In genomic region chr1:192768463-192768862, GRCh38 we compare ENCODE assay signal across 26 cellular contexts.
"Had no signal": no experiment of that assay in that cellular context is flagged by ENCODE, and none has a peak within 500 bp of the region (broad histone marks: within the 10 kb centered on the region; RNA-seq: fewer than 3 reads in every experiment).

No MANE protein-coding gene starts in this region.

- H3K36me3 Mint-ChIP-seq: immature natural killer cell; memory B cell; naive thymus-derived CD4-positive, alpha-beta T cell; natural killer cell treated with Interleukin-12 subunit alpha and Interleukin-12 subunit beta and Interleukin-15 and Interleukin-18, amount 100 ng/mL, for 72 hours; stimulated activated memory B cell treated with anti-CD40 and anti-IgM and Interleukin-4, amounts not matched to agents 10 μg/mL and 1 μg/mL and 100 μg/mL, for 72 hours had no signal

- H3K27ac Mint-ChIP-seq: immature natural killer cell; memory B cell; naive thymus-derived CD4-positive, alpha-beta T cell; natural killer cell treated with Interleukin-12 subunit alpha and Interleukin-12 subunit beta and Interleukin-15 and Interleukin-18, amount 100 ng/mL, for 72 hours; progenitor cell of endocrine pancreas; stimulated activated memory B cell treated with anti-CD40 and anti-IgM and Interleukin-4, amounts not matched to agents 10 μg/mL and 1 μg/mL and 100 μg/mL, for 72 hours had no signal

- H3K4me1 ChIP-seq: right lobe of liver, stomach, testis, tibial artery, uterus had no signal

- ATAC-seq: left lobe of liver; mucosa of descending colon; naive thymus-derived CD4-positive, alpha-beta T cell; natural killer cell treated with Interleukin-12 subunit alpha and Interleukin-12 subunit beta and Interleukin-15 and Interleukin-18, amount 100 ng/mL, for 72 hours; right lobe of liver; stimulated activated memory B cell treated with anti-CD40 and anti-IgM and Interleukin-4, amounts not matched to agents 10 μg/mL and 1 μg/mL and 100 μg/mL, for 72 hours; stimulated activated naive CD8-positive, alpha-beta T cell treated with anti-CD3 and anti-CD28 coated beads, Interleukin-15, Interleukin-2, amounts not matched to agents 100 U/mL and 50 U/mL, for 24 hours had no signal

- H3K36me3 ChIP-seq: ovary, right atrium auricular region, right lobe of liver, stomach, tibial artery, uterus had no signal

- H3K4me3 ChIP-seq: mucosa of descending colon, ovary, right atrium auricular region, right lobe of liver, smooth muscle cell, stomach, testis, tibial artery, uterus had no signal

- H3K27ac ChIP-seq: ovary, right lobe of liver, stomach, testis, tibial artery, uterus had no signal

- H3K27me3 ChIP-seq: ovary, right atrium auricular region, right lobe of liver, stomach, testis, tibial artery, uterus had no signal

- H3K27me3 Mint-ChIP-seq: progenitor cell of endocrine pancreas had no signal

- H3K4me3 Mint-ChIP-seq: immature natural killer cell; memory B cell; naive thymus-derived CD4-positive, alpha-beta T cell; natural killer cell treated with Interleukin-12 subunit alpha and Interleukin-12 subunit beta and Interleukin-15 and Interleukin-18, amount 100 ng/mL, for 72 hours; stimulated activated memory B cell treated with anti-CD40 and anti-IgM and Interleukin-4, amounts not matched to agents 10 μg/mL and 1 μg/mL and 100 μg/mL, for 72 hours had no signal

- H3K9me3 Mint-ChIP-seq: immature natural killer cell; memory B cell; naive thymus-derived CD4-positive, alpha-beta T cell; natural killer cell treated with Interleukin-12 subunit alpha and Interleukin-12 subunit beta and Interleukin-15 and Interleukin-18, amount 100 ng/mL, for 72 hours; stimulated activated memory B cell treated with anti-CD40 and anti-IgM and Interleukin-4, amounts not matched to agents 10 μg/mL and 1 μg/mL and 100 μg/mL, for 72 hours had no signal

- H3K9me3 ChIP-seq: mucosa of descending colon, ovary, right atrium auricular region, right lobe of liver, stomach, testis, tibial artery, uterus had no signal

- DNase-seq: head of caudate nucleus; hypothalamus; immature natural killer cell; kidney; midbrain; mucosa of descending colon; naive thymus-derived CD4-positive, alpha-beta T cell; ovary; right lobe of liver; stimulated activated CD4-positive, alpha-beta T cell treated with anti-CD3 and anti-CD28 coated beads, Interleukin-1b, Interleukin-23, amount 100 ng/mL, for 48 hours; stimulated activated CD4-positive, alpha-beta T cell treated with anti-CD3 and anti-CD28 coated beads, Interleukin-2, amount 100 ng/mL, for 48 hours; stimulated activated CD4-positive, alpha-beta T cell treated with anti-CD3 and anti-CD28 coated beads, Interleukin-4, amount 100 ng/mL, for 4 hours; stimulated activated CD8-positive, alpha-beta memory T cell treated with anti-CD3 and anti-CD28 coated beads, Interleukin-4, amount 100 ng/mL, for 48 hours; stimulated activated naive CD8-positive, alpha-beta T cell treated with anti-CD3 and anti-CD28 coated beads, Interleukin-15, Interleukin-2, amounts not matched to agents 100 U/mL and 50 U/mL, for 24 hours; stomach; testis; tibial artery; trophoblast cell; uterus had no signal

- H3K4me1 Mint-ChIP-seq: immature natural killer cell; memory B cell; naive thymus-derived CD4-positive, alpha-beta T cell; stimulated activated memory B cell treated with anti-CD40 and anti-IgM and Interleukin-4, amounts not matched to agents 10 μg/mL and 1 μg/mL and 100 μg/mL, for 72 hours had no signal
